7 cellular contexts compared by ENCODE assay signal in the genomic region with DNA sequence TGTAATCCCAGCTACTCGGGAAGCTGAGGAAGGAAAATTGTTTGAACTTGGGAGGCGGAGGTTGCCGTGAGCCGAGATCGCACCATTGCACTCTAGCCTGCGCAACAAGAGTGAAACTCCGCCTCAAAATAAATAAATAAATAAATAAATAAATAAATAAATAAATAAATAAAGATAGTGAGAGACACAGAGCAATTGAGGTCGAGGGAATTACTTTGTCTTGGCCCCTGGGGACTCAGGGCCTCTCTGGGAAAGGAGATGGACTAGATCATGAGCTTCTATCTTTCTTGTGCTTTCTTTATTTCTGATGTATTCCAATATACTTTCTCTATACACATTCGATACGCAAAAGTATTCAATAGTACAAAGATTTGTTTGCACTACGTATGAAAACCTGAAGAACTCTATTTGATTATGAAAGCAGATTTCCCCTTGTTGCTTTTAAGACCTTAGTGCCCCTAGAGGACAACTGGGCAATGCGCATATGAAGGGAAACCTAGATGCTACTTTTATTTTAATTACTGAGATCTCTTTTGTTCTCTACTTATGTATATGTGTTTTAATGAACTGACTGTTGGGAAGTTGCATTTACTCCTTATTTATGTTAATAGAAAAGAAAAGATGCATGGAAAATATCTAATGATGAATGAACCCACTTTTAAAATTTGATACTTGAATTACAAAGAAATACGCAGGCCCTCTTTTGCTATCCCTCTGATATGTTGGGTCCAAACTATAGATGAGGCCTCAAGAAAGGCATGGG. TPM values are rescaled to one million over a fixed set of nuclear protein-coding genes. Genes with fewer than 3 reads are reported as not detected.
DNase-seq lines count a peak whose midpoint lies in the region; ATAC-seq and TF ChIP-seq lines count a peak whose summit lies in the region.

No MANE protein-coding gene starts in this region.

- H3F3A ChIP-seq in DOHH2 (ENCODE audit: control insufficient read depth, insufficient read depth) (no peaks in the 10 kb centered on the region), PC-3 (ENCODE audit: low read length, unreplicated experiment) (no peaks in the 10 kb centered on the region)

- H3K36me3 ChIP-seq in DOHH2 (ENCODE audit: control insufficient read depth, low read length) (no peaks in the 10 kb centered on the region), PC-3 (ENCODE audit: low read depth, low read length) (no peaks in the 10 kb centered on the region), left lung (no peaks in the 10 kb centered on the region)

- DNase-seq in PC-3, result peak; percentile 51
- DNase-seq in T47D (ENCODE audit: low read depth in 1 of 2, low spot score in 1 of 2), result peak; percentile 12 to 46
- no peak for DNase-seq in left lung
- DNase-seq in HuH-7 (ENCODE audit: low spot score), result no peak

- POLR2A ChIA-PET in PC-3 (lab: Charles Lee; ENCODE audit: unreplicated experiment), result no interaction called here

- H3K9me3 ChIP-seq in DOHH2 (ENCODE audit: control insufficient read depth, insufficient read depth, low read length) (no peaks in the 10 kb centered on the region), PC-3 (ENCODE audit: low read length) (no peaks in the 10 kb centered on the region), left lung (no peaks in the 10 kb centered on the region)

- intact Hi-C loops in PC-3 (cut with micrococcal nuclease) (loop anchor here (1.0 kb wide), 1 partner anchor 161 kb away; no protein-coding TSS in a partner anchor), left lung (cut with DNase I) (loop anchor here in 1 of 2 donors (5.0 kb wide), 1 partner anchor 159 kb away; no protein-coding TSS in a partner anchor)

- H2AFZ ChIP-seq in PC-3 (ENCODE audit: low read length), result no peak overlapping the region

- no peak overlapping the region for H3K9ac ChIP-seq in PC-3 (ENCODE audit: low read length)

- H3K4me2 ChIP-seq in DOHH2 (ENCODE audit: low read length), result 0 out of 2 replicates have a peak overlapping the region, but pooled peaks have one; percentile 7
- no peak overlapping the region for H3K4me2 ChIP-seq in PC-3 (ENCODE audit: low read length)

- H3K79me2 ChIP-seq in DOHH2 (ENCODE audit: control insufficient read depth, low read length) (no peaks in the 10 kb centered on the region), PC-3 (ENCODE audit: low read length) (no peaks in the 10 kb centered on the region)

- no TSS peak for BruUV-seq in PC-3 (replicated peaks; lab: Mats Ljungman, UMichigan)

- no peak overlapping the region for H3K27ac ChIP-seq in DOHH2 (ENCODE audit: low read depth, low read length)
- no peak overlapping the region for H3K27ac ChIP-seq in PC-3 (ENCODE audit: low read length)
- no peak overlapping the region for H3K27ac ChIP-seq in left lung

- H3K9me2 ChIP-seq in DOHH2 (replicated peaks; ENCODE audit: control insufficient read depth, low read length), result no peaks in the 10 kb centered on the region
- no peaks in the 10 kb centered on the region for H3K9me2 ChIP-seq in PC-3 (replicated peaks; ENCODE audit: low read length)

- H3K27me3 ChIP-seq in DOHH2 (ENCODE audit: control insufficient read depth, low read length), result no peaks in the 10 kb centered on the region
- no peaks in the 10 kb centered on the region for H3K27me3 ChIP-seq in PC-3 (ENCODE audit: low read length)
- no peaks in the 10 kb centered on the region for H3K27me3 ChIP-seq in left lung

- peak; percentile 73 for ATAC-seq in GM19025 (IDR thresholded peaks at IDR 0.05; ENCODE audit: low read depth, unreplicated experiment)
- peak; percentile 87 for ATAC-seq in HG03139 (IDR thresholded peaks at IDR 0.05; ENCODE audit: unreplicated experiment)
- 0 out of 2 replicates have a peak, but pooled peaks have one; percentile 35 for ATAC-seq in PC-3
- peak; percentile 78 for ATAC-seq in left lung

- CTCF ChIA-PET in PC-3 (lab: Charles Lee), result interaction anchor here (0.7 kb wide), 1 partner anchor 236 kb away, joined by 5 read pairs; no protein-coding TSS in a partner anchor

- in situ Hi-C loops in T47D (cut with HindIII; ENCODE audit: low pct_unique_long_range_greater_than_20kb, low sequenced_read_pairs), result no loop called here

- no peaks in the 10 kb centered on the region for H3K4me1 ChIP-seq in DOHH2 (ENCODE audit: control insufficient read depth, low read length)
- H3K4me1 ChIP-seq in PC-3 (ENCODE audit: insufficient read depth, low read length), result no peaks in the 10 kb centered on the region; the same call in 1 of the 2 replicates
- H3K4me1 ChIP-seq in left lung, result no peaks in the 10 kb centered on the region

- H4K20me1 ChIP-seq in DOHH2 (ENCODE audit: control insufficient read depth, insufficient read depth, low read depth, low read length) (no peaks in the 10 kb centered on the region), PC-3 (ENCODE audit: low read length) (no peaks in the 10 kb centered on the region)

- TF ChIP-seq CTCF in DOHH2 (IDR thresholded peaks at IDR 0.05; ENCODE audit: low read depth, low read length, poor library complexity, severe bottlenecking) (peak; percentile 77), PC-3 (conservative IDR thresholded peaks at IDR 0.05; ENCODE audit: low read depth, low read length) (peak; percentile 80), left lung (IDR thresholded peaks at IDR 0.05) (peak; percentile 63 to 75)

- no peak overlapping the region for H3K4me3 ChIP-seq in DOHH2 (ENCODE audit: low read length)
- no peak overlapping the region for H3K4me3 ChIP-seq in PC-3 (ENCODE audit: low read length)
- H3K4me3 ChIP-seq in left lung, result no peak overlapping the region

RNA-seq across cellular contexts. Expression of a gene that starts 12.8 kb away (rescaled TPM):
- total RNA-seq in PC-3 (2014; rRNA removed) (2.2 and 4.4 TPM in 2 replicates), left lung (10 to 100 TPM in 1 of 2 donors, 1 to 10 TPM in 1; 8.8 to 43.0 TPM)

Comparison
In these comparisons a context has a peak if more than half of its experiments do, and no peak if none do; other contexts are left out.
1. ATAC-seq: peak in every context shown above with its lines; median percentile 87 in HG03139; 78 in left lung; 73 in GM19025; 35 in PC-3.
2. DNase-seq: peak in PC-3 (single experiment) and T47D (2 of 2); none in left lung (0 of 2) and HuH-7 (single experiment).
3. Peak in every context shown above with its lines, with median percentiles within 50 percentile points of each other: CTCF ChIP-seq.